In genomic region chrX:21225643-21226042, GRCh38 we compare ENCODE assay signal across 17 cellular contexts.
"Had no signal": no experiment of that assay in that cellular context is flagged by ENCODE, and none has a peak within 500 bp of the region (broad histone marks: within the 10 kb centered on the region; RNA-seq: fewer than 3 reads in every experiment).

No MANE protein-coding gene starts in this region.

- H3K4me3 Mint-ChIP-seq: activated CD4-positive, alpha-beta T cell treated with anti-CD3 and anti-CD28 coated beads, Interleukin-2, amount 10 ng/mL, durations not matched to agents 7 days and 5 days; activated naive CD8-positive, alpha-beta T cell treated with anti-CD3 and anti-CD28 coated beads, Interleukin-2, amount 10 ng/mL, durations not matched to agents 7 days and 5 days; activated T-helper 1 cell treated with anti-CD3 and anti-CD28 coated beads, Interleukin-12 subunit alpha, Interleukin-12 subunit beta, Interleukin-2, Interleukin-4 antibody, amounts not matched to agents 30 ng/mL and 10 ng/mL and 1 ng/mL, durations not matched to agents 14 hours and 24 hours and 36 hours; nephron progenitor cell; stimulated activated naive B cell treated with anti-CD40 and anti-IgM and Interleukin-4, amounts not matched to agents 10 μg/mL and 1 μg/mL and 100 μg/mL, for 72 hours had no signal

- DNase-seq: activated CD4-positive, alpha-beta T cell treated with anti-CD3 and anti-CD28 coated beads, Interleukin-2, amount 10 ng/mL, durations not matched to agents 7 days and 5 days; activated CD8-positive, alpha-beta memory T cell treated with anti-CD3 and anti-CD28 coated beads for 24 hours; activated naive CD8-positive, alpha-beta T cell treated with anti-CD3 and anti-CD28 coated beads, Interleukin-2, amount 10 ng/mL, durations not matched to agents 7 days and 5 days; dorsolateral prefrontal cortex; head of caudate nucleus; nephron progenitor cell; occipital lobe; stimulated activated CD4-positive, alpha-beta T cell treated with anti-CD3 and anti-CD28 coated beads, Interleukin-15, amount 100 ng/mL, for 24 hours; stimulated activated CD4-positive, alpha-beta T cell treated with anti-CD3 and anti-CD28 coated beads, Interleukin-4, amount 100 ng/mL, for 1 hour; stimulated activated naive B cell treated with anti-CD40 and anti-IgM and Interleukin-4, amounts not matched to agents 10 μg/mL and 1 μg/mL and 100 μg/mL, for 72 hours had no signal

- FAIRE-seq: frontal cortex had no signal

- ATAC-seq: stimulated activated naive B cell treated with anti-CD40 and anti-IgM and Interleukin-4, amounts not matched to agents 10 μg/mL and 1 μg/mL and 100 μg/mL, for 72 hours had no signal

- H3K27ac ChIP-seq: dorsolateral prefrontal cortex, esophagus muscularis mucosa, right atrium auricular region, skin epidermis, tibial nerve had no signal

- H3K4me3 ChIP-seq: dorsolateral prefrontal cortex, esophagus muscularis mucosa, right atrium auricular region, skin epidermis, tibial nerve had no signal

- H3K27me3 ChIP-seq: esophagus muscularis mucosa, right atrium auricular region, tibial nerve had no signal

- H3K9me3 Mint-ChIP-seq: activated CD4-positive, alpha-beta T cell treated with anti-CD3 and anti-CD28 coated beads, Interleukin-2, amount 10 ng/mL, durations not matched to agents 7 days and 5 days had no signal

- H3K36me3 Mint-ChIP-seq: activated naive CD8-positive, alpha-beta T cell treated with anti-CD3 and anti-CD28 coated beads, Interleukin-2, amount 10 ng/mL, durations not matched to agents 7 days and 5 days; stimulated activated naive B cell treated with anti-CD40 and anti-IgM and Interleukin-4, amounts not matched to agents 10 μg/mL and 1 μg/mL and 100 μg/mL, for 72 hours had no signal

- H3K27ac Mint-ChIP-seq: activated CD4-positive, alpha-beta T cell treated with anti-CD3 and anti-CD28 coated beads, Interleukin-2, amount 10 ng/mL, durations not matched to agents 7 days and 5 days; activated naive CD8-positive, alpha-beta T cell treated with anti-CD3 and anti-CD28 coated beads, Interleukin-2, amount 10 ng/mL, durations not matched to agents 7 days and 5 days; activated T-helper 1 cell treated with anti-CD3 and anti-CD28 coated beads, Interleukin-12 subunit alpha, Interleukin-12 subunit beta, Interleukin-2, Interleukin-4 antibody, amounts not matched to agents 30 ng/mL and 10 ng/mL and 1 ng/mL, durations not matched to agents 14 hours and 24 hours and 36 hours; nephron progenitor cell; progenitor cell of endocrine pancreas; stimulated activated naive B cell treated with anti-CD40 and anti-IgM and Interleukin-4, amounts not matched to agents 10 μg/mL and 1 μg/mL and 100 μg/mL, for 72 hours had no signal

- H3K36me3 ChIP-seq: esophagus muscularis mucosa, right atrium auricular region, tibial nerve had no signal

- H3K9me3 ChIP-seq: esophagus muscularis mucosa, right atrium auricular region, tibial nerve had no signal

- H3K27me3 Mint-ChIP-seq: activated CD4-positive, alpha-beta T cell treated with anti-CD3 and anti-CD28 coated beads, Interleukin-2, amount 10 ng/mL, durations not matched to agents 7 days and 5 days; activated naive CD8-positive, alpha-beta T cell treated with anti-CD3 and anti-CD28 coated beads, Interleukin-2, amount 10 ng/mL, durations not matched to agents 7 days and 5 days; progenitor cell of endocrine pancreas; stimulated activated naive B cell treated with anti-CD40 and anti-IgM and Interleukin-4, amounts not matched to agents 10 μg/mL and 1 μg/mL and 100 μg/mL, for 72 hours had no signal

- H3K4me1 ChIP-seq: esophagus muscularis mucosa, right atrium auricular region, tibial nerve had no signal

- H3K4me1 Mint-ChIP-seq: activated CD4-positive, alpha-beta T cell treated with anti-CD3 and anti-CD28 coated beads, Interleukin-2, amount 10 ng/mL, durations not matched to agents 7 days and 5 days; activated naive CD8-positive, alpha-beta T cell treated with anti-CD3 and anti-CD28 coated beads, Interleukin-2, amount 10 ng/mL, durations not matched to agents 7 days and 5 days; nephron progenitor cell; stimulated activated naive B cell treated with anti-CD40 and anti-IgM and Interleukin-4, amounts not matched to agents 10 μg/mL and 1 μg/mL and 100 μg/mL, for 72 hours had no signal
